Comparison of ENCODE assay signal across 16 cellular contexts in genomic region chr12:52692253-52692652, GRCh38. TPM values are rescaled to one million over a fixed set of nuclear protein-coding genes. Genes with fewer than 3 reads are reported as not detected.
A peak's percentile ranks its signal among the peaks of the same experiment; 100 is the strongest.
DNase-seq lines count a peak whose midpoint lies in the region; ATAC-seq, FAIRE-seq and TF ChIP-seq lines count a peak whose summit lies in the region.
"Had no signal": no experiment of that assay in that cellular context is flagged by ENCODE, and none has a peak within 500 bp of the region (broad histone marks: within the 10 kb centered on the region; RNA-seq: fewer than 3 reads in every experiment).

No MANE protein-coding gene starts in this region.

- POLR2A ChIA-PET in H1 (lab: Charles Lee; ENCODE audit: partially characterized antibody): no interaction called here

- H3K9me3 Mint-ChIP-seq in stimulated activated memory B cell treated with anti-CD40 and anti-IgM and Interleukin-4, amounts not matched to agents 10 μg/mL and 1 μg/mL and 100 μg/mL, for 72 hours: no peaks in the 10 kb centered on the region
- H3K9me3 Mint-ChIP-seq: activated CD4-positive, alpha-beta T cell treated with anti-CD3 and anti-CD28 coated beads, Interleukin-2, amount 10 ng/mL, durations not matched to agents 7 days and 5 days had no signal

- peaks cover 80% of the 10 kb centered on the region for H3K27me3 Mint-ChIP-seq in stimulated activated memory B cell treated with anti-CD40 and anti-IgM and Interleukin-4, amounts not matched to agents 10 μg/mL and 1 μg/mL and 100 μg/mL, for 72 hours

- no peak for ATAC-seq in Right ventricle myocardium inferior
- no peak for ATAC-seq in stimulated activated memory B cell treated with anti-CD40 and anti-IgM and Interleukin-4, amounts not matched to agents 10 μg/mL and 1 μg/mL and 100 μg/mL, for 72 hours
- ATAC-seq: GM12878 had no signal

- no peaks in the 10 kb centered on the region for H3K79me2 ChIP-seq in H1 (ENCODE audit: control insufficient read depth in 1 of 2, insufficient read depth in 2 of 2, low read length in 2 of 2)

- H3K4me2 ChIP-seq in H1 (ENCODE audit: insufficient read depth in 1 of 2, low read depth in 2 of 2, low read length in 2 of 2): no peak overlapping the region

- TF ChIP-seq CTCF in left ventricle myocardium inferior (IDR thresholded peaks at IDR 0.05; ENCODE audit: borderline replicate concordance) (no peak), H1 (IDR thresholded peaks at IDR 0.05; ENCODE audit: control extremely low read depth in 1 of 3, insufficient read depth in 1 of 3, low read depth in 1 of 3, low read length in 3 of 3) (peak; percentile 68 to 92 (median 71)), Peyer's patch (IDR thresholded peaks at IDR 0.05) (no peak)

- no peak overlapping the region for H4K91ac ChIP-seq in H1 (replicated peaks; ENCODE audit: insufficient read length, low read length)

- H3K9me3 ChIP-seq in left ventricle myocardium inferior (replicated peaks): no peaks in the 10 kb centered on the region
- no peaks in the 10 kb centered on the region for H3K9me3 ChIP-seq in H1 (ENCODE audit: insufficient read depth in 2 of 2, low read depth in 1 of 2, low read length in 1 of 2)
- no peaks in the 10 kb centered on the region for H3K9me3 ChIP-seq in Peyer's patch
- H3K9me3 ChIP-seq: ascending aorta, tibial nerve had no signal

- peaks cover 16% of the 10 kb centered on the region for H3K4me1 Mint-ChIP-seq in stimulated activated memory B cell treated with anti-CD40 and anti-IgM and Interleukin-4, amounts not matched to agents 10 μg/mL and 1 μg/mL and 100 μg/mL, for 72 hours

- peak; percentile 60 to 73 for TF ChIP-seq RAD21 in H1 (IDR thresholded peaks at IDR 0.05 in 1 of 2, conservative IDR thresholded peaks at IDR 0.05 in 1 of 2; ENCODE audit: low read depth in 2 of 2, low read length in 2 of 2)

- intact Hi-C loops in Right ventricle myocardium inferior (cut with DNase I) (no loop called here), left ventricle myocardium inferior (cut with micrococcal nuclease) (no loop called here)

- H3K27ac ChIP-seq in left ventricle myocardium inferior (replicated peaks) (no peak overlapping the region), H1 (ENCODE audit: low read depth, low read length) (no peak overlapping the region), Peyer's patch (no peak overlapping the region)
- H3K27ac ChIP-seq: ascending aorta, tibial nerve had no signal

- no peak overlapping the region for H2BK5ac ChIP-seq in H1 (ENCODE audit: low read depth, low read length)

- H3K18ac ChIP-seq in H1 (ENCODE audit: extremely low read depth, low read length): no peak overlapping the region

- no peak for TF ChIP-seq EP300 in H1 (IDR thresholded peaks at IDR 0.05; ENCODE audit: borderline replicate concordance in 1 of 2, low read depth in 2 of 2, low read length in 2 of 2)

- H3K36me3 ChIP-seq in left ventricle myocardium inferior (no peaks in the 10 kb centered on the region), H1 (ENCODE audit: control insufficient read depth in 2 of 4, insufficient read depth in 4 of 4, low read length in 3 of 4) (no peaks in the 10 kb centered on the region), Peyer's patch (no peaks in the 10 kb centered on the region)
- H3K36me3 ChIP-seq: ascending aorta, tibial nerve had no signal

- H3K4me1 ChIP-seq in left ventricle myocardium inferior (peaks cover 10% of the 10 kb centered on the region), H1 (replicated peaks in 1 of 4; ENCODE audit: control insufficient read depth in 3 of 4, insufficient read depth in 4 of 4, low read length in 3 of 4) (peaks cover 0 to 9% (median 3%) of the 10 kb centered on the region in 4 experiments; a peak in 2 of 7 replicates), Peyer's patch (peaks cover 0 to 10% (median 0%) of the 10 kb centered on the region in 4 donors)

- no peak for TF ChIP-seq POLR2A in H1 (IDR thresholded peaks at IDR 0.05; ENCODE audit: control extremely low read depth in 1 of 2, low read depth in 2 of 2, low read length in 2 of 2)
- no peak for TF ChIP-seq POLR2A in Peyer's patch (IDR thresholded peaks at IDR 0.05)

- CTCF ChIA-PET in H1 (lab: Charles Lee; ENCODE audit: partially characterized antibody): interaction anchor here (0.8 to 3.8 kb wide), 38 partner anchors 9 to 666 kb away, joined by 3 to 39 read pairs (median 4); partner anchors contain the start of genes KRT1 and KRT3

- no peak overlapping the region for H2BK12ac ChIP-seq in H1 (ENCODE audit: low read depth, low read length)

- no peak overlapping the region for H2BK20ac ChIP-seq in H1 (ENCODE audit: low read length)

- H3K4me3 ChIP-seq in left ventricle myocardium inferior (no peak overlapping the region), H1 (ENCODE audit: extremely low read depth in 1 of 4, insufficient read depth in 2 of 4, low read depth in 3 of 4, low read length in 4 of 4) (no peak overlapping the region), Peyer's patch (no peak overlapping the region)
- H3K4me3 ChIP-seq: ascending aorta, GM12878, tibial nerve had no signal

- H3K79me1 ChIP-seq in H1 (ENCODE audit: low read depth, low read length): no peaks in the 10 kb centered on the region

- H2BK120ac ChIP-seq in H1 (replicated peaks; ENCODE audit: low read depth, low read length): no peak overlapping the region

- H4K20me1 ChIP-seq in H1 (replicated peaks in 1 of 2; ENCODE audit: control insufficient read depth in 1 of 2, insufficient read depth in 2 of 2, low read length in 2 of 2): peaks cover 0 to 2% of the 10 kb centered on the region in 2 experiments

- H3K9ac ChIP-seq in H1 (replicated peaks in 1 of 4; ENCODE audit: extremely low read depth in 1 of 4, low read depth in 3 of 4, low read length in 3 of 4): no peak overlapping the region

- H3K56ac ChIP-seq in H1 (replicated peaks; ENCODE audit: insufficient read length, low read depth, low read length): no peak overlapping the region

- no peak overlapping the region for H2AK5ac ChIP-seq in H1 (ENCODE audit: low read depth, low read length)

- no peak for FAIRE-seq in H1 (lab: Jason Lieb, UNC)
- FAIRE-seq: frontal cortex, GM12878 had no signal

- no peak overlapping the region for H3K23ac ChIP-seq in H1 (ENCODE audit: insufficient read length)

- H2AFZ ChIP-seq in H1 (ENCODE audit: low read length): no peak overlapping the region

- H3K4ac ChIP-seq in H1 (replicated peaks; ENCODE audit: insufficient read length, low read depth, low read length): no peak overlapping the region

- H3K14ac ChIP-seq in H1 (ENCODE audit: insufficient read length): no peak overlapping the region

- 51% methylated on average over 8 of the region's 8 CpGs; no CpG with 5 or more reads in 1 of the 2 experiments for WGBS in H1 (ENCODE audit: extremely low coverage in 1 of 2, insufficient coverage in 1 of 2, insufficient read length in 1 of 2, insufficient replicate concordance in 2 of 2, low coverage in 1 of 2, low lambda C conversion rate in 2 of 2, missing lambda C conversion rate in 1 of 2), 2 experiments

- DNase-seq in Right ventricle myocardium inferior (ENCODE audit: missing footprints) (peak; percentile 50), left ventricle myocardium inferior (no peak), OCI-M1 (lab: John Stamatoyannopoulos, UW) (peak; percentile 17), H1 (ENCODE audit: low read depth in 1 of 2, low spot score in 2 of 2) (peak in 1 of 2 experiments; percentile 70), Peyer's patch (no peak), NCI-H1930 (lab: John Stamatoyannopoulos, UW) (no peak), OCI-M2 (lab: John Stamatoyannopoulos, UW; ENCODE audit: unreplicated experiment) (no peak)
- DNase-seq: activated CD4-positive, alpha-beta T cell treated with anti-CD3 and anti-CD28 coated beads, Interleukin-2, amount 10 ng/mL, durations not matched to agents 7 days and 5 days; NCI-H2029 had no signal

- peak overlapping the region; percentile 16 for H3K4me3 Mint-ChIP-seq in stimulated activated memory B cell treated with anti-CD40 and anti-IgM and Interleukin-4, amounts not matched to agents 10 μg/mL and 1 μg/mL and 100 μg/mL, for 72 hours

- H2BK15ac ChIP-seq in H1 (ENCODE audit: low read length): no peak overlapping the region

- H3K23me2 ChIP-seq in H1 (ENCODE audit: low read depth, low read length): peaks cover 6% of the 10 kb centered on the region; the same call in 1 of the 2 replicates

- no peak overlapping the region for H4K5ac ChIP-seq in H1 (ENCODE audit: insufficient read length, low read depth, low read length)

- no peaks in the 10 kb centered on the region for H3K36me3 Mint-ChIP-seq in stimulated activated memory B cell treated with anti-CD40 and anti-IgM and Interleukin-4, amounts not matched to agents 10 μg/mL and 1 μg/mL and 100 μg/mL, for 72 hours

- H3K27me3 ChIP-seq in left ventricle myocardium inferior (ENCODE audit: low read depth): peaks cover 86% of the 10 kb centered on the region
- peaks cover 0 to 30% (median 16%) of the 10 kb centered on the region in 4 experiments; a peak in 6 of 7 replicates for H3K27me3 ChIP-seq in H1 (replicated peaks in 1 of 4; ENCODE audit: control insufficient read depth in 3 of 4, extremely low read depth in 1 of 4, insufficient read depth in 3 of 4, low read length in 3 of 4)
- no peaks in the 10 kb centered on the region for H3K27me3 ChIP-seq in Peyer's patch
- H3K27me3 ChIP-seq: ascending aorta had no signal

- H3K27ac Mint-ChIP-seq in stimulated activated memory B cell treated with anti-CD40 and anti-IgM and Interleukin-4, amounts not matched to agents 10 μg/mL and 1 μg/mL and 100 μg/mL, for 72 hours: no peak overlapping the region
- H3K27ac Mint-ChIP-seq: activated CD4-positive, alpha-beta T cell treated with anti-CD3 and anti-CD28 coated beads, Interleukin-2, amount 10 ng/mL, durations not matched to agents 7 days and 5 days had no signal

- H4K8ac ChIP-seq in H1 (ENCODE audit: extremely low read depth, insufficient read depth, low read length): no peak overlapping the region

RNA-seq across cellular contexts. Expression of gene KRT77, which starts 11.1 kb away (rescaled TPM):
- not detected for total RNA-seq in Right ventricle myocardium inferior
- not detected for total RNA-seq in left ventricle myocardium inferior
- 0.10 TPM in 1 of 2 replicates, not detected in the other for total RNA-seq in H1 (2021; fragmentation: NEBNext Ultra II Directional; extraction: Animal tissue kit (Norgen Biotek cat#: 25700))
- polyA plus RNA-seq in H1 (2011; rRNA removed): 0.02 TPM in 2 replicates
- not detected for polyA plus RNA-seq in H1 (2011; cell fraction: cytosol; rRNA removed)
- polyA plus RNA-seq in H1 (2011; cell fraction: nucleus; rRNA removed): not detected
- polyA plus RNA-seq in H1 (2012, experiment 1 of 2): not detected in 4 replicates
- not detected for polyA plus RNA-seq in H1 (2012, experiment 2 of 2)
- polyA plus RNA-seq in H1 (2013, experiment 1 of 2): not detected
- not detected for polyA plus RNA-seq in H1 (2013, experiment 2 of 2)
- not detected in 2 replicates for polyA minus RNA-seq in H1 (2011; rRNA and poly(A)+ RNA removed)
- polyA minus RNA-seq in H1 (2011; cell fraction: cytosol; rRNA and poly(A)+ RNA removed): not detected
- not detected for polyA minus RNA-seq in H1 (2011; cell fraction: nucleus; rRNA and poly(A)+ RNA removed)
- not detected for total RNA-seq in Peyer's patch
- total RNA-seq: activated CD4-positive, alpha-beta T cell treated with anti-CD3 and anti-CD28 coated beads, Interleukin-2, amount 10 ng/mL, durations not matched to agents 7 days and 5 days; ascending aorta; frontal cortex; GM12878; mucosa of gallbladder; pulmonary artery endothelial cell; tibial nerve had no signal
- polyA plus RNA-seq: GM12878 had no signal

RNA-seq across cellular contexts. Expression of gene KRT1, which starts 12.0 kb away (rescaled TPM):
- total RNA-seq in Right ventricle myocardium inferior (not detected), left ventricle myocardium inferior (not detected), Peyer's patch (1 to 10 TPM in 1 of 4 donors, under 1 TPM in 2, not detected in 1; 0.76 to 1.7 (median 0.94) TPM)
- total RNA-seq in H1 (2021; fragmentation: NEBNext Ultra II Directional; extraction: Animal tissue kit (Norgen Biotek cat#: 25700)): not detected in 2 replicates
- polyA plus RNA-seq in H1 (2011; rRNA removed): not detected in 2 replicates
- not detected for polyA plus RNA-seq in H1 (2011; cell fraction: cytosol; rRNA removed)
- not detected for polyA plus RNA-seq in H1 (2011; cell fraction: nucleus; rRNA removed)
- not detected in 4 replicates for polyA plus RNA-seq in H1 (2012, experiment 1 of 2)
- not detected for polyA plus RNA-seq in H1 (2012, experiment 2 of 2)
- not detected for polyA plus RNA-seq in H1 (2013, experiment 1 of 2)
- not detected for polyA plus RNA-seq in H1 (2013, experiment 2 of 2)
- polyA minus RNA-seq in H1 (2011; rRNA and poly(A)+ RNA removed): not detected in 2 replicates
- polyA minus RNA-seq in H1 (2011; cell fraction: cytosol; rRNA and poly(A)+ RNA removed): not detected
- not detected for polyA minus RNA-seq in H1 (2011; cell fraction: nucleus; rRNA and poly(A)+ RNA removed)
- total RNA-seq: ascending aorta, GM12878, pulmonary artery endothelial cell, tibial nerve had no signal
- polyA plus RNA-seq: GM12878 had no signal

RNA-seq across cellular contexts. Expression of gene KRT2, which starts 40.2 kb away (rescaled TPM):
- total RNA-seq in Right ventricle myocardium inferior: not detected
- not detected for total RNA-seq in left ventricle myocardium inferior
- not detected in 2 replicates for total RNA-seq in H1 (2021; fragmentation: NEBNext Ultra II Directional; extraction: Animal tissue kit (Norgen Biotek cat#: 25700))
- polyA plus RNA-seq in H1 (2011; rRNA removed): not detected in 2 replicates
- polyA plus RNA-seq in H1 (2011; cell fraction: cytosol; rRNA removed): not detected
- polyA plus RNA-seq in H1 (2011; cell fraction: nucleus; rRNA removed): not detected
- polyA plus RNA-seq in H1 (2012, experiment 1 of 2): not detected in 4 replicates
- polyA plus RNA-seq in H1 (2012, experiment 2 of 2): not detected
- not detected for polyA plus RNA-seq in H1 (2013, experiment 1 of 2)
- polyA plus RNA-seq in H1 (2013, experiment 2 of 2): not detected
- polyA minus RNA-seq in H1 (2011; rRNA and poly(A)+ RNA removed): 0.46 TPM in 1 of 2 replicates, not detected in the other
- not detected for polyA minus RNA-seq in H1 (2011; cell fraction: cytosol; rRNA and poly(A)+ RNA removed)
- polyA minus RNA-seq in H1 (2011; cell fraction: nucleus; rRNA and poly(A)+ RNA removed): not detected
- total RNA-seq in Peyer's patch: 1 to 10 TPM in 1 of 4 donors, under 1 TPM in 1, not detected in 2; 0.47 to 2.5 TPM
- total RNA-seq: ascending aorta, frontal cortex, mucosa of gallbladder, pulmonary artery endothelial cell, tibial nerve had no signal

Comparison
In these comparisons a context has a peak if more than half of its experiments do, and no peak if none do; other contexts are left out.
1. DNase-seq: peak in Right ventricle myocardium inferior (single experiment) and OCI-M1 (single experiment); none in left ventricle myocardium inferior (single experiment), Peyer's patch (0 of 3), NCI-H1930 (0 of 2) and OCI-M2 (single experiment).
2. CTCF ChIP-seq: peak in H1 (3 of 3); none in left ventricle myocardium inferior (single experiment) and Peyer's patch (0 of 6).